1 cellular context compared by ENCODE assay signal in the genomic region with DNA sequence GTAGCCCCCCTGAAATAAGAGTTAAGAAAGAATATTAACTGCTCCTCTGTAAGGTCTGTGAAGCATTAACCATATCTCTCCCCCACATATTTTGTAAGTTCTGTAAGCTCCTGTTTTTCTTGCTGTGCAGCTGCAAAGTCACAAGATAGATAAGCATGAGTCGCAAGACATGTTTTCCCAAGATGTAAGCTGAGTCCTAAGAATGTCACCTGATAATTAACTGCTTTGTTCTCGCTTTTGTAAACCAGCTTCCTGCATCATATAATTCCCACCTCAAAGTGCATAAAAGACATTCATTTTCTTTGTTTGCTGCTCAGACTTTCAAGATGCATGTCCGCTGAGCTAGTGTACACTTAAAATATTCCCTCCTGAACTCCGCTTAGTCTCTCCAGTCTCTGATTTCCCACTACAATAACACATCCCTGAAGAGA.
TF ChIP-seq lines count a peak whose summit lies in the region.

No MANE protein-coding gene starts in this region.

TF ChIP-seq in K562, 482 proteins besides CTCF, POLR2A, EP300 and RAD21 (continued from another document and continues in another):
- TF ChIP-seq TEAD4 (IDR thresholded peaks at IDR 0.05; ENCODE audit: low read length) (peak; percentile 94), TEAD4 (CRISPR knock-in tag; IDR thresholded peaks at IDR 0.05; ENCODE audit: borderline replicate concordance) (no peak), ZNF79 (CRISPR knock-in tag; IDR thresholded peaks at IDR 0.05; ENCODE audit: low read depth) (no peak), TEAD1 (CRISPR knock-in tag; IDR thresholded peaks at IDR 0.05) (peak in 1 of 2 experiments; percentile 82; a peak in 2 of 4 replicates), TRIM24 (IDR thresholded peaks at IDR 0.05) (peak; percentile 92 to 95), ZNF146 (CRISPR knock-in tag; IDR thresholded peaks at IDR 0.05; ENCODE audit: unreplicated experiment) (no peak), CBFA2T3 (IDR thresholded peaks at IDR 0.05) (peak; percentile 97), ZNF668 (CRISPR knock-in tag; IDR thresholded peaks at IDR 0.05) (no peak), DNMT1 (IDR thresholded peaks at IDR 0.05) (no peak), ARHGAP35 (IDR thresholded peaks at IDR 0.05; ENCODE audit: partially characterized antibody) (no peak), SIN3B (IDR thresholded peaks at IDR 0.05; ENCODE audit: low read depth) (no peak), RFX5 (IDR thresholded peaks at IDR 0.05; ENCODE audit: low read depth, low read length) (no peak), ZNF778 (CRISPR knock-in tag; IDR thresholded peaks at IDR 0.05) (no peak), ELF2 (CRISPR knock-in tag; IDR thresholded peaks at IDR 0.05) (no peak), ZNF282 (CRISPR knock-in tag; IDR thresholded peaks at IDR 0.05) (no peak), JUNB (CRISPR knock-in tag; conservative IDR thresholded peaks at IDR 0.05) (no peak), YBX1 (IDR thresholded peaks at IDR 0.05) (no peak)
- TF ChIP-seq, protein P1, sequence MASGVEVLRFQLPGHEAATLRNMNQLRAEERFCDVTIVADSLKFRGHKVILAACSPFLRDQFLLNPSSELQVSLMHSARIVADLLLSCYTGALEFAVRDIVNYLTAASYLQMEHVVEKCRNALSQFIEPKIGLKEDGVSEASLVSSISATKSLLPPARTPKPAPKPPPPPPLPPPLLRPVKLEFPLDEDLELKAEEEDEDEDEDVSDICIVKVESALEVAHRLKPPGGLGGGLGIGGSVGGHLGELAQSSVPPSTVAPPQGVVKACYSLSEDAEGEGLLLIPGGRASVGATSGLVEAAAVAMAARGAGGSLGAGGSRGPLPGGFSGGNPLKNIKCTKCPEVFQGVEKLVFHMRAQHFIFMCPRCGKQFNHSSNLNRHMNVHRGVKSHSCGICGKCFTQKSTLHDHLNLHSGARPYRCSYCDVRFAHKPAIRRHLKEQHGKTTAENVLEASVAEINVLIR (CRISPR knock-in tag; IDR thresholded peaks at IDR 0.05) = no peak
- TF ChIP-seq, protein P2, sequence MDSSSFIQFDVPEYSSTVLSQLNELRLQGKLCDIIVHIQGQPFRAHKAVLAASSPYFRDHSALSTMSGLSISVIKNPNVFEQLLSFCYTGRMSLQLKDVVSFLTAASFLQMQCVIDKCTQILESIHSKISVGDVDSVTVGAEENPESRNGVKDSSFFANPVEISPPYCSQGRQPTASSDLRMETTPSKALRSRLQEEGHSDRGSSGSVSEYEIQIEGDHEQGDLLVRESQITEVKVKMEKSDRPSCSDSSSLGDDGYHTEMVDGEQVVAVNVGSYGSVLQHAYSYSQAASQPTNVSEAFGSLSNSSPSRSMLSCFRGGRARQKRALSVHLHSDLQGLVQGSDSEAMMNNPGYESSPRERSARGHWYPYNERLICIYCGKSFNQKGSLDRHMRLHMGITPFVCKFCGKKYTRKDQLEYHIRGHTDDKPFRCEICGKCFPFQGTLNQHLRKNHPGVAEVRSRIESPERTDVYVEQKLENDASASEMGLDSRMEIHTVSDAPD (CRISPR knock-in tag; IDR thresholded peaks at IDR 0.05) = no peak
- TF ChIP-seq, protein P3, sequence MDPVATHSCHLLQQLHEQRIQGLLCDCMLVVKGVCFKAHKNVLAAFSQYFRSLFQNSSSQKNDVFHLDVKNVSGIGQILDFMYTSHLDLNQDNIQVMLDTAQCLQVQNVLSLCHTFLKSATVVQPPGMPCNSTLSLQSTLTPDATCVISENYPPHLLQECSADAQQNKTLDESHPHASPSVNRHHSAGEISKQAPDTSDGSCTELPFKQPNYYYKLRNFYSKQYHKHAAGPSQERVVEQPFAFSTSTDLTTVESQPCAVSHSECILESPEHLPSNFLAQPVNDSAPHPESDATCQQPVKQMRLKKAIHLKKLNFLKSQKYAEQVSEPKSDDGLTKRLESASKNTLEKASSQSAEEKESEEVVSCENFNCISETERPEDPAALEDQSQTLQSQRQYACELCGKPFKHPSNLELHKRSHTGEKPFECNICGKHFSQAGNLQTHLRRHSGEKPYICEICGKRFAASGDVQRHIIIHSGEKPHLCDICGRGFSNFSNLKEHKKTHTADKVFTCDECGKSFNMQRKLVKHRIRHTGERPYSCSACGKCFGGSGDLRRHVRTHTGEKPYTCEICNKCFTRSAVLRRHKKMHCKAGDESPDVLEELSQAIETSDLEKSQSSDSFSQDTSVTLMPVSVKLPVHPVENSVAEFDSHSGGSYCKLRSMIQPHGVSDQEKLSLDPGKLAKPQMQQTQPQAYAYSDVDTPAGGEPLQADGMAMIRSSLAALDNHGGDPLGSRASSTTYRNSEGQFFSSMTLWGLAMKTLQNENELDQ (CRISPR knock-in tag; IDR thresholded peaks at IDR 0.05; ENCODE audit: borderline replicate concordance) = no peak
- TF ChIP-seq, protein P4, sequence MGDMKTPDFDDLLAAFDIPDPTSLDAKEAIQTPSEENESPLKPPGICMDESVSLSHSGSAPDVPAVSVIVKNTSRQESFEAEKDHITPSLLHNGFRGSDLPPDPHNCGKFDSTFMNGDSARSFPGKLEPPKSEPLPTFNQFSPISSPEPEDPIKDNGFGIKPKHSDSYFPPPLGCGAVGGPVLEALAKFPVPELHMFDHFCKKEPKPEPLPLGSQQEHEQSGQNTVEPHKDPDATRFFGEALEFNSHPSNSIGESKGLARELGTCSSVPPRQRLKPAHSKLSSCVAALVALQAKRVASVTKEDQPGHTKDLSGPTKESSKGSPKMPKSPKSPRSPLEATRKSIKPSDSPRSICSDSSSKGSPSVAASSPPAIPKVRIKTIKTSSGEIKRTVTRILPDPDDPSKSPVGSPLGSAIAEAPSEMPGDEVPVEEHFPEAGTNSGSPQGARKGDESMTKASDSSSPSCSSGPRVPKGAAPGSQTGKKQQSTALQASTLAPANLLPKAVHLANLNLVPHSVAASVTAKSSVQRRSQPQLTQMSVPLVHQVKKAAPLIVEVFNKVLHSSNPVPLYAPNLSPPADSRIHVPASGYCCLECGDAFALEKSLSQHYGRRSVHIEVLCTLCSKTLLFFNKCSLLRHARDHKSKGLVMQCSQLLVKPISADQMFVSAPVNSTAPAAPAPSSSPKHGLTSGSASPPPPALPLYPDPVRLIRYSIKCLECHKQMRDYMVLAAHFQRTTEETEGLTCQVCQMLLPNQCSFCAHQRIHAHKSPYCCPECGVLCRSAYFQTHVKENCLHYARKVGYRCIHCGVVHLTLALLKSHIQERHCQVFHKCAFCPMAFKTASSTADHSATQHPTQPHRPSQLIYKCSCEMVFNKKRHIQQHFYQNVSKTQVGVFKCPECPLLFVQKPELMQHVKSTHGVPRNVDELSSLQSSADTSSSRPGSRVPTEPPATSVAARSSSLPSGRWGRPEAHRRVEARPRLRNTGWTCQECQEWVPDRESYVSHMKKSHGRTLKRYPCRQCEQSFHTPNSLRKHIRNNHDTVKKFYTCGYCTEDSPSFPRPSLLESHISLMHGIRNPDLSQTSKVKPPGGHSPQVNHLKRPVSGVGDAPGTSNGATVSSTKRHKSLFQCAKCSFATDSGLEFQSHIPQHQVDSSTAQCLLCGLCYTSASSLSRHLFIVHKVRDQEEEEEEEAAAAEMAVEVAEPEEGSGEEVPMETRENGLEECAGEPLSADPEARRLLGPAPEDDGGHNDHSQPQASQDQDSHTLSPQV (IDR thresholded peaks at IDR 0.05) = peak; percentile 71; the same call in 1 of the 2 replicates
- TF ChIP-seq, protein P5, sequence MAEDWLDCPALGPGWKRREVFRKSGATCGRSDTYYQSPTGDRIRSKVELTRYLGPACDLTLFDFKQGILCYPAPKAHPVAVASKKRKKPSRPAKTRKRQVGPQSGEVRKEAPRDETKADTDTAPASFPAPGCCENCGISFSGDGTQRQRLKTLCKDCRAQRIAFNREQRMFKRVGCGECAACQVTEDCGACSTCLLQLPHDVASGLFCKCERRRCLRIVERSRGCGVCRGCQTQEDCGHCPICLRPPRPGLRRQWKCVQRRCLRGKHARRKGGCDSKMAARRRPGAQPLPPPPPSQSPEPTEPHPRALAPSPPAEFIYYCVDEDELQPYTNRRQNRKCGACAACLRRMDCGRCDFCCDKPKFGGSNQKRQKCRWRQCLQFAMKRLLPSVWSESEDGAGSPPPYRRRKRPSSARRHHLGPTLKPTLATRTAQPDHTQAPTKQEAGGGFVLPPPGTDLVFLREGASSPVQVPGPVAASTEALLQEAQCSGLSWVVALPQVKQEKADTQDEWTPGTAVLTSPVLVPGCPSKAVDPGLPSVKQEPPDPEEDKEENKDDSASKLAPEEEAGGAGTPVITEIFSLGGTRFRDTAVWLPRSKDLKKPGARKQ (CRISPR knock-in tag; IDR thresholded peaks at IDR 0.05) = no peak
- TF ChIP-seq, protein P6, sequence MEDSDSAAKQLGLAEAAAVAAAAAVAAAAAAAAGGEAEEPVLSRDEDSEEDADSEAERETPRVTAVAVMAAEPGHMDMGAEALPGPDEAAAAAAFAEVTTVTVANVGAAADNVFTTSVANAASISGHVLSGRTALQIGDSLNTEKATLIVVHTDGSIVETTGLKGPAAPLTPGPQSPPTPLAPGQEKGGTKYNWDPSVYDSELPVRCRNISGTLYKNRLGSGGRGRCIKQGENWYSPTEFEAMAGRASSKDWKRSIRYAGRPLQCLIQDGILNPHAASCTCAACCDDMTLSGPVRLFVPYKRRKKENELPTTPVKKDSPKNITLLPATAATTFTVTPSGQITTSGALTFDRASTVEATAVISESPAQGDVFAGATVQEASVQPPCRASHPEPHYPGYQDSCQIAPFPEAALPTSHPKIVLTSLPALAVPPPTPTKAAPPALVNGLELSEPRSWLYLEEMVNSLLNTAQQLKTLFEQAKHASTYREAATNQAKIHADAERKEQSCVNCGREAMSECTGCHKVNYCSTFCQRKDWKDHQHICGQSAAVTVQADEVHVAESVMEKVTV (CRISPR knock-in tag; IDR thresholded peaks at IDR 0.05) = no peak
- TF ChIP-seq, protein P7, sequence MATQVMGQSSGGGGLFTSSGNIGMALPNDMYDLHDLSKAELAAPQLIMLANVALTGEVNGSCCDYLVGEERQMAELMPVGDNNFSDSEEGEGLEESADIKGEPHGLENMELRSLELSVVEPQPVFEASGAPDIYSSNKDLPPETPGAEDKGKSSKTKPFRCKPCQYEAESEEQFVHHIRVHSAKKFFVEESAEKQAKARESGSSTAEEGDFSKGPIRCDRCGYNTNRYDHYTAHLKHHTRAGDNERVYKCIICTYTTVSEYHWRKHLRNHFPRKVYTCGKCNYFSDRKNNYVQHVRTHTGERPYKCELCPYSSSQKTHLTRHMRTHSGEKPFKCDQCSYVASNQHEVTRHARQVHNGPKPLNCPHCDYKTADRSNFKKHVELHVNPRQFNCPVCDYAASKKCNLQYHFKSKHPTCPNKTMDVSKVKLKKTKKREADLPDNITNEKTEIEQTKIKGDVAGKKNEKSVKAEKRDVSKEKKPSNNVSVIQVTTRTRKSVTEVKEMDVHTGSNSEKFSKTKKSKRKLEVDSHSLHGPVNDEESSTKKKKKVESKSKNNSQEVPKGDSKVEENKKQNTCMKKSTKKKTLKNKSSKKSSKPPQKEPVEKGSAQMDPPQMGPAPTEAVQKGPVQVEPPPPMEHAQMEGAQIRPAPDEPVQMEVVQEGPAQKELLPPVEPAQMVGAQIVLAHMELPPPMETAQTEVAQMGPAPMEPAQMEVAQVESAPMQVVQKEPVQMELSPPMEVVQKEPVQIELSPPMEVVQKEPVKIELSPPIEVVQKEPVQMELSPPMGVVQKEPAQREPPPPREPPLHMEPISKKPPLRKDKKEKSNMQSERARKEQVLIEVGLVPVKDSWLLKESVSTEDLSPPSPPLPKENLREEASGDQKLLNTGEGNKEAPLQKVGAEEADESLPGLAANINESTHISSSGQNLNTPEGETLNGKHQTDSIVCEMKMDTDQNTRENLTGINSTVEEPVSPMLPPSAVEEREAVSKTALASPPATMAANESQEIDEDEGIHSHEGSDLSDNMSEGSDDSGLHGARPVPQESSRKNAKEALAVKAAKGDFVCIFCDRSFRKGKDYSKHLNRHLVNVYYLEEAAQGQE (CRISPR knock-in tag; IDR thresholded peaks at IDR 0.05; ENCODE audit: low read depth) = no peak
- TF ChIP-seq, protein P8, sequence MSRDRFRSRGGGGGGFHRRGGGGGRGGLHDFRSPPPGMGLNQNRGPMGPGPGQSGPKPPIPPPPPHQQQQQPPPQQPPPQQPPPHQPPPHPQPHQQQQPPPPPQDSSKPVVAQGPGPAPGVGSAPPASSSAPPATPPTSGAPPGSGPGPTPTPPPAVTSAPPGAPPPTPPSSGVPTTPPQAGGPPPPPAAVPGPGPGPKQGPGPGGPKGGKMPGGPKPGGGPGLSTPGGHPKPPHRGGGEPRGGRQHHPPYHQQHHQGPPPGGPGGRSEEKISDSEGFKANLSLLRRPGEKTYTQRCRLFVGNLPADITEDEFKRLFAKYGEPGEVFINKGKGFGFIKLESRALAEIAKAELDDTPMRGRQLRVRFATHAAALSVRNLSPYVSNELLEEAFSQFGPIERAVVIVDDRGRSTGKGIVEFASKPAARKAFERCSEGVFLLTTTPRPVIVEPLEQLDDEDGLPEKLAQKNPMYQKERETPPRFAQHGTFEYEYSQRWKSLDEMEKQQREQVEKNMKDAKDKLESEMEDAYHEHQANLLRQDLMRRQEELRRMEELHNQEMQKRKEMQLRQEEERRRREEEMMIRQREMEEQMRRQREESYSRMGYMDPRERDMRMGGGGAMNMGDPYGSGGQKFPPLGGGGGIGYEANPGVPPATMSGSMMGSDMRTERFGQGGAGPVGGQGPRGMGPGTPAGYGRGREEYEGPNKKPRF (IDR thresholded peaks at IDR 0.05; ENCODE audit: low read depth, low read length) = no peak
- TF ChIP-seq, protein P9, sequence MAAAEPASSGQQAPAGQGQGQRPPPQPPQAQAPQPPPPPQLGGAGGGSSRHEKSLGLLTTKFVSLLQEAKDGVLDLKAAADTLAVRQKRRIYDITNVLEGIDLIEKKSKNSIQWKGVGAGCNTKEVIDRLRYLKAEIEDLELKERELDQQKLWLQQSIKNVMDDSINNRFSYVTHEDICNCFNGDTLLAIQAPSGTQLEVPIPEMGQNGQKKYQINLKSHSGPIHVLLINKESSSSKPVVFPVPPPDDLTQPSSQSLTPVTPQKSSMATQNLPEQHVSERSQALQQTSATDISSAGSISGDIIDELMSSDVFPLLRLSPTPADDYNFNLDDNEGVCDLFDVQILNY (CRISPR knock-in tag; IDR thresholded peaks at IDR 0.05) = no peak
